Comparison of ENCODE assay signal across 11 cellular contexts in the genomic region with DNA sequence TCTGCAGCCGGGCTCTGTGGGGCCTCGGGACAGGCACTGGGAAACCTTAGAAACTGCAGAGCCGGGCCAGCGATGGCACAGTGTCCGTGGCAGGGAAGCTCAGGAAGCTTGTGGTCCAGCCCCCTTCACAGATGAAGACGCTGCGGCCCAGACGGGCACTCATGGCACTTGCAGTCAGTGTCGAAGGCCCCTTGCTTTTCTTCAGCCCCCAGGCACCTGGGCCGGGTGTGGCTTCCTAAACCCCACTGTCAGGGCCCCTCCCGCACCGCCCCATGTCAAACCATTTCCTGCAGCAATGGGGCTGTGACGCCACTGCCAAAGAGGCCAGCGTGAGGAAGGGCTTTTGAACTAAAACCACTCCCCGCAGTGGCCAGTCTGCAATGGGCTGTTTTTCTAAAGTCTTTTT.
A peak's percentile ranks its signal among the peaks of the same experiment; 100 is the strongest.
DNase-seq lines count a peak whose midpoint lies in the region; ATAC-seq lines count a peak whose summit lies in the region.
"Had no signal": no experiment of that assay in that cellular context is flagged by ENCODE, and none has a peak within 500 bp of the region (broad histone marks: within the 10 kb centered on the region; RNA-seq: fewer than 3 reads in every experiment).

No MANE protein-coding gene starts in this region.

- CTCF ChIA-PET in activated naive CD4-positive, alpha-beta T cell treated with anti-CD3 and anti-CD28 coated beads for 36 hours (lab: Charles Lee) = no interaction called here

- ATAC-seq in natural killer cell treated with Interleukin-12 subunit alpha and Interleukin-12 subunit beta and Interleukin-15 and Interleukin-18, amount 100 ng/mL, for 72 hours = peak; percentile 83 to 88
- ATAC-seq in stimulated activated naive CD8-positive, alpha-beta T cell treated with anti-CD3 and anti-CD28 coated beads, Interleukin-15, Interleukin-2, amounts not matched to agents 100 U/mL and 50 U/mL, for 24 hours = peak; percentile 60
- no peak for ATAC-seq in GM18520 (IDR thresholded peaks at IDR 0.05; ENCODE audit: unreplicated experiment)

- intact Hi-C loops in activated naive CD4-positive, alpha-beta T cell treated with anti-CD3 and anti-CD28 coated beads for 36 hours (cut with micrococcal nuclease) = no loop called here

- H3K4me3 Mint-ChIP-seq in activated naive CD4-positive, alpha-beta T cell treated with anti-CD3 and anti-CD28 coated beads for 36 hours = no peak overlapping the region
- H3K4me3 Mint-ChIP-seq in natural killer cell treated with Interleukin-12 subunit alpha and Interleukin-12 subunit beta and Interleukin-15 and Interleukin-18, amount 100 ng/mL, for 72 hours = peak overlapping the region; percentile 58
- H3K4me3 Mint-ChIP-seq: nephron had no signal

- no peaks in the 10 kb centered on the region for H3K27me3 Mint-ChIP-seq in activated naive CD4-positive, alpha-beta T cell treated with anti-CD3 and anti-CD28 coated beads for 36 hours (ENCODE audit: low read depth)
- no peaks in the 10 kb centered on the region for H3K27me3 Mint-ChIP-seq in natural killer cell treated with Interleukin-12 subunit alpha and Interleukin-12 subunit beta and Interleukin-15 and Interleukin-18, amount 100 ng/mL, for 72 hours

- H3K27ac Mint-ChIP-seq in activated naive CD4-positive, alpha-beta T cell treated with anti-CD3 and anti-CD28 coated beads for 36 hours = peak overlapping the region; percentile 86
- peak overlapping the region; percentile 81 to 87 for H3K27ac Mint-ChIP-seq in natural killer cell treated with Interleukin-12 subunit alpha and Interleukin-12 subunit beta and Interleukin-15 and Interleukin-18, amount 100 ng/mL, for 72 hours

- H3K9me3 Mint-ChIP-seq in activated naive CD4-positive, alpha-beta T cell treated with anti-CD3 and anti-CD28 coated beads for 36 hours = no peaks in the 10 kb centered on the region
- H3K9me3 Mint-ChIP-seq in natural killer cell treated with Interleukin-12 subunit alpha and Interleukin-12 subunit beta and Interleukin-15 and Interleukin-18, amount 100 ng/mL, for 72 hours = no peaks in the 10 kb centered on the region
- H3K9me3 Mint-ChIP-seq: nephron had no signal

- peaks cover 8% of the 10 kb centered on the region for H3K36me3 Mint-ChIP-seq in activated naive CD4-positive, alpha-beta T cell treated with anti-CD3 and anti-CD28 coated beads for 36 hours (ENCODE audit: low read depth)
- H3K36me3 Mint-ChIP-seq in natural killer cell treated with Interleukin-12 subunit alpha and Interleukin-12 subunit beta and Interleukin-15 and Interleukin-18, amount 100 ng/mL, for 72 hours = no peaks in the 10 kb centered on the region

- H3K4me1 Mint-ChIP-seq in activated naive CD4-positive, alpha-beta T cell treated with anti-CD3 and anti-CD28 coated beads for 36 hours (ENCODE audit: low read depth) = peaks cover 54% of the 10 kb centered on the region
- peaks cover 19 to 44% of the 10 kb centered on the region in 2 donors for H3K4me1 Mint-ChIP-seq in natural killer cell treated with Interleukin-12 subunit alpha and Interleukin-12 subunit beta and Interleukin-15 and Interleukin-18, amount 100 ng/mL, for 72 hours (ENCODE audit: low read depth in 2 of 2)

- peak; percentile 59 for DNase-seq in activated CD4-positive, alpha-beta T cell treated with anti-CD3 and anti-CD28 coated beads for 1 hour
- peak; percentile 79 for DNase-seq in activated naive CD4-positive, alpha-beta T cell treated with anti-CD3 and anti-CD28 coated beads for 36 hours
- DNase-seq in natural killer cell treated with Interleukin-12 subunit alpha and Interleukin-12 subunit beta and Interleukin-15 and Interleukin-18, amount 100 ng/mL, for 72 hours (ENCODE audit: low spot score) = peak; percentile 72
- peak; percentile 66 for DNase-seq in stimulated activated naive CD8-positive, alpha-beta T cell treated with anti-CD3 and anti-CD28 coated beads, Interleukin-15, Interleukin-2, amounts not matched to agents 100 U/mL and 50 U/mL, for 24 hours
- DNase-seq in NCI-H1694 treated with DMSO at 0.1 percent for 48 hours (lab: John Stamatoyannopoulos, UW) (no peak), cortex of kidney (lab: John Stamatoyannopoulos, UW) (no peak), NCI-H526 (lab: John Stamatoyannopoulos, UW) (no peak)
- DNase-seq: NCI-H1417 treated with DMSO at 0.1 percent for 48 hours, T1000 had no signal

Comparison
In these comparisons a context has a peak if more than half of its experiments do, and no peak if none do; other contexts are left out.
1. DNase-seq: peak in activated CD4-positive, alpha-beta T cell treated with anti-CD3 and anti-CD28 coated beads for 1 hour (single experiment), activated naive CD4-positive, alpha-beta T cell treated with anti-CD3 and anti-CD28 coated beads for 36 hours (single experiment), natural killer cell treated with Interleukin-12 subunit alpha and Interleukin-12 subunit beta and Interleukin-15 and Interleukin-18, amount 100 ng/mL, for 72 hours (single experiment) and stimulated activated naive CD8-positive, alpha-beta T cell treated with anti-CD3 and anti-CD28 coated beads, Interleukin-15, Interleukin-2, amounts not matched to agents 100 U/mL and 50 U/mL, for 24 hours (single experiment); none in NCI-H1694 treated with DMSO at 0.1 percent for 48 hours (single experiment), cortex of kidney (single experiment) and NCI-H526 (0 of 2).